Comparison of ENCODE assay signal across 10 cellular contexts in the genomic region with DNA sequence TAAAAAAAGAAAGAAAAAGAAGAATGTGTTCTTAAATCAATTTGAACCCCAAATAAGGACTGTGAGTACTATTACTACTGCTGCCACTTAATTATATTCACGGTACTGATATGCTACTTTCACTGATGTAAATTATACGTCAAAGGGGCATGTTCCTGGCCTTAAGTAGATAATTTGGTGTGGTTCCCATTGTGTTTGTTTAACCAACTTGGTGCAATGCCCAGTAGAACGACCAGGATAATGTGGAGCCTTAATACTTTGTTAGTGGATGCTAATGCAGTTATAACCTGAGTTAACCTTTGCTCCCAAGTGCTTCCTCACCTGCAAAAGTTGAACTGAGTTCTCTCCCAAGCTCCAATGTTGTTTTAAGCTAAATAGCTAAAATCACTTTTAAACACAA.
"Had no signal": no experiment of that assay in that cellular context is flagged by ENCODE, and none has a peak within 500 bp of the region (broad histone marks: within the 10 kb centered on the region; RNA-seq: fewer than 3 reads in every experiment).

No MANE protein-coding gene starts in this region.

- H3K9me3 ChIP-seq: breast epithelium, esophagus muscularis mucosa, testis had no signal

- DNase-seq: activated CD4-positive, CD25-positive, alpha-beta regulatory T cell; activated gamma-delta T cell treated with Interleukin-2 at 50 U/mL for 16 hours; activated naive CD8-positive, alpha-beta T cell treated with anti-CD3 and anti-CD28 coated beads for 36 hours; activated T-cell treated with anti-CD3 and anti-CD28 coated beads, Interleukin-2, amount 50 U/mL, for 48 hours; dorsolateral prefrontal cortex; natural killer cell; stimulated activated CD4-positive, alpha-beta T cell treated with anti-CD3 and anti-CD28 coated beads, Interleukin-4, amount 100 ng/mL, for 24 hours; testis had no signal

- H3K36me3 ChIP-seq: breast epithelium, esophagus muscularis mucosa had no signal

- H3K27ac ChIP-seq: breast epithelium, dorsolateral prefrontal cortex, esophagus muscularis mucosa, testis had no signal

- H3K27me3 ChIP-seq: breast epithelium, dorsolateral prefrontal cortex, esophagus muscularis mucosa, testis had no signal

- H3K4me3 ChIP-seq: breast epithelium, dorsolateral prefrontal cortex, esophagus muscularis mucosa, testis had no signal

- H3K4me1 ChIP-seq: breast epithelium, esophagus muscularis mucosa, testis had no signal

- ATAC-seq: natural killer cell had no signal
